ENCODE assay signal across 10 cellular contexts in genomic region chr17:72614871-72615626, GRCh38.
DNase-seq lines count a peak whose midpoint lies in the region; ATAC-seq and TF ChIP-seq lines count a peak whose summit lies in the region.
"Had no signal": no experiment of that assay in that cellular context is flagged by ENCODE, and none has a peak within 500 bp of the region (broad histone marks: within the 10 kb centered on the region; RNA-seq: fewer than 3 reads in every experiment).

No MANE protein-coding gene starts in this region.

- peak overlapping the region; percentile 88 for H3K4me3 Mint-ChIP-seq in neural crest cell
- H3K4me3 Mint-ChIP-seq: activated CD8-positive, alpha-beta T cell treated with anti-CD3 and anti-CD28 coated beads for 36 hours had no signal

- DNase-seq in Daoy (ENCODE audit: low read depth) (peak; percentile 89), epidermal melanocyte (ENCODE audit: insufficient read length, low spot score) (peak; percentile 64), neural crest cell (ENCODE audit: low read depth, low spot score) (peak; percentile 55), T-helper 9 cell (no peak), NCI-H1092 (lab: John Stamatoyannopoulos, UW) (no peak)
- DNase-seq in activated CD4-positive, alpha-beta T cell treated with anti-CD3 and anti-CD28 coated beads, Interleukin-2, amount 50 U/mL, for 4 hours, result no peak
- DNase-seq: activated CD8-positive, alpha-beta T cell treated with anti-CD3 and anti-CD28 coated beads for 36 hours; tibial artery had no signal

- no peak for TF ChIP-seq CTCF in neural crest cell (conservative IDR thresholded peaks at IDR 0.05)

- H3K27me3 Mint-ChIP-seq in neural crest cell (ENCODE audit: low read depth), result peaks cover 10% of the 10 kb centered on the region

- ATAC-seq in HG03521 (IDR thresholded peaks at IDR 0.05; ENCODE audit: unreplicated experiment), result peak; percentile 54
- ATAC-seq in HG02571 (IDR thresholded peaks at IDR 0.05; ENCODE audit: unreplicated experiment), result no peak
- ATAC-seq: activated CD8-positive, alpha-beta T cell treated with anti-CD3 and anti-CD28 coated beads for 36 hours had no signal

- H3K27ac Mint-ChIP-seq in neural crest cell (ENCODE audit: unreplicated experiment), result peak overlapping the region; percentile 97
- H3K27ac Mint-ChIP-seq: activated CD8-positive, alpha-beta T cell treated with anti-CD3 and anti-CD28 coated beads for 36 hours had no signal

- no peaks in the 10 kb centered on the region for H3K9me3 Mint-ChIP-seq in neural crest cell
- H3K9me3 Mint-ChIP-seq: activated CD8-positive, alpha-beta T cell treated with anti-CD3 and anti-CD28 coated beads for 36 hours had no signal

- H3K36me3 Mint-ChIP-seq in neural crest cell (ENCODE audit: low read depth), result no peaks in the 10 kb centered on the region

- peaks cover 56% of the 10 kb centered on the region for H3K4me1 Mint-ChIP-seq in neural crest cell

Comparison
In these comparisons a context has a peak if more than half of its experiments do, and no peak if none do; other contexts are left out.
1. DNase-seq: peak in Daoy (single experiment), epidermal melanocyte (single experiment) and neural crest cell (single experiment); none in activated CD4-positive, alpha-beta T cell treated with anti-CD3 and anti-CD28 coated beads, Interleukin-2, amount 50 U/mL, for 4 hours (0 of 2), T-helper 9 cell (single experiment) and NCI-H1092 (single experiment).